ENCODE assay signal across 17 cellular contexts in the genomic region with DNA sequence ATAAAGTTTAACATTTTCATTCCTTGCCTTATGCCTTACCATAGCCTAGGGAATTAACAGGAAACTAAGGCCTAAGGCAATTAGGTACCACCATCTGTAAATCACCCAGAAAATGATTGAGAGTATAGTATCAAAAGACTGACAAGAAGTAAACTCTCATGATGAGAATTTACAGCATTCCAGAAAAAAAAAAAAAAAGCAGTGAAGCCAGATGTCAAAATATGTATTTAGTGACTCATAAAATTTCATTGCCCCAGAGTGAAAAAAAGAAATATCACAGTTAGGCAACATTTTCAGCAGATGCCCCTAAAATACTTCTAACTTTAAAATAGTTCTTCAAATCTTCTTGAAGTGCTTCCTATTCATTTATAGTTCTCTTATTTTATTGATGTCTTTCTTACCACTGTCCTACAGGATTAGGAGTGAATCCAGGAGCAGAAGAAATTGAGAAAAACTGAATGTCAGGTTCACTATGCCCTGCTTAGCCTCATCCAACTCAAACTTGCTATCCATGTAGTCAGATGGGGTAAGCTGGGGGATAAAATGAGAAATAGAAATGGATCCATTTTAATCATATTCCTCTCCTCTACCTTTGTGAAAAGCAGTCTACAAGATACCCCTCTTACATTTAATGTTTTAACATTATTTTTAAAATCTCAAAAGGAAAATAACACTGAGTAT. TPM values are rescaled to one million over a fixed set of nuclear protein-coding genes. Genes with fewer than 3 reads are reported as not detected.
A peak's percentile ranks its signal among the peaks of the same experiment; 100 is the strongest.
DNase-seq lines count a peak whose midpoint lies in the region; ATAC-seq, FAIRE-seq and TF ChIP-seq lines count a peak whose summit lies in the region.
"Had no signal": no experiment of that assay in that cellular context is flagged by ENCODE, and none has a peak within 500 bp of the region (broad histone marks: within the 10 kb centered on the region; RNA-seq: fewer than 3 reads in every experiment).

No MANE protein-coding gene starts in this region.

- DNase-seq in H54 (ENCODE audit: insufficient read length, low spot score) (no peak), NOMO-1 treated with DMSO at 0.1 percent for 48 hours (lab: John Stamatoyannopoulos, UW; ENCODE audit: unreplicated experiment) (peak; percentile 12), choroid plexus epithelial cell (ENCODE audit: low read depth) (peak; percentile 69), sciatic nerve (ENCODE audit: low spot score) (no peak), ecto neural progenitor cell (ENCODE audit: low spot score) (no peak), NCI-H1417 treated with DMSO at 0.1 percent for 48 hours (lab: John Stamatoyannopoulos, UW) (no peak)
- no peak for DNase-seq in activated T-helper 1 cell treated with anti-CD3 and anti-CD28 coated beads, Interleukin-12 subunit alpha, Interleukin-12 subunit beta, Interleukin-2, Interleukin-4 antibody, amounts not matched to agents 30 ng/mL and 10 ng/mL and 1 ng/mL, durations not matched to agents 14 hours and 24 hours and 36 hours (ENCODE audit: low spot score)
- DNase-seq in activated T-helper 2 cell treated with anti-CD3 and anti-CD28 coated beads, Interferon-gamma antibody, Interleukin-2, Interleukin-4, amounts not matched to agents 10 μg/mL and 5 μg/mL and 100 μg/mL, durations not matched to agents 14 hours and 24 hours and 36 hours (ENCODE audit: low spot score), result no peak
- DNase-seq: activated CD8-positive, alpha-beta T cell treated with anti-CD3 and anti-CD28 coated beads for 36 hours; activated naive CD4-positive, alpha-beta T cell; CD8-positive, alpha-beta T cell; erythroblast; occipital lobe; Peyer's patch; transverse colon had no signal

- no peak overlapping the region for H3K27ac Mint-ChIP-seq in activated T-helper 1 cell treated with anti-CD3 and anti-CD28 coated beads, Interleukin-12 subunit alpha, Interleukin-12 subunit beta, Interleukin-2, Interleukin-4 antibody, amounts not matched to agents 30 ng/mL and 10 ng/mL and 1 ng/mL, durations not matched to agents 14 hours and 24 hours and 36 hours
- no peak overlapping the region for H3K27ac Mint-ChIP-seq in activated T-helper 2 cell treated with anti-CD3 and anti-CD28 coated beads, Interferon-gamma antibody, Interleukin-2, Interleukin-4, amounts not matched to agents 10 μg/mL and 5 μg/mL and 100 μg/mL, durations not matched to agents 14 hours and 24 hours and 36 hours
- H3K27ac Mint-ChIP-seq: activated CD8-positive, alpha-beta T cell treated with anti-CD3 and anti-CD28 coated beads for 36 hours; CD8-positive, alpha-beta T cell; memory B cell had no signal

- peaks cover 41% of the 10 kb centered on the region for H3K4me1 Mint-ChIP-seq in activated T-helper 1 cell treated with anti-CD3 and anti-CD28 coated beads, Interleukin-12 subunit alpha, Interleukin-12 subunit beta, Interleukin-2, Interleukin-4 antibody, amounts not matched to agents 30 ng/mL and 10 ng/mL and 1 ng/mL, durations not matched to agents 14 hours and 24 hours and 36 hours (ENCODE audit: low read depth)
- H3K4me1 Mint-ChIP-seq in activated T-helper 2 cell treated with anti-CD3 and anti-CD28 coated beads, Interferon-gamma antibody, Interleukin-2, Interleukin-4, amounts not matched to agents 10 μg/mL and 5 μg/mL and 100 μg/mL, durations not matched to agents 14 hours and 24 hours and 36 hours (ENCODE audit: low read depth), result peaks cover 31% of the 10 kb centered on the region

- ATAC-seq in sciatic nerve, result peak; percentile 45
- ATAC-seq: activated CD8-positive, alpha-beta T cell treated with anti-CD3 and anti-CD28 coated beads for 36 hours; CD8-positive, alpha-beta T cell; K562 had no signal

- peak; percentile 6 for FAIRE-seq in H54 (lab: Jason Lieb, UNC)
- FAIRE-seq: K562 had no signal

- no peak overlapping the region for H3K4me3 Mint-ChIP-seq in activated T-helper 1 cell treated with anti-CD3 and anti-CD28 coated beads, Interleukin-12 subunit alpha, Interleukin-12 subunit beta, Interleukin-2, Interleukin-4 antibody, amounts not matched to agents 30 ng/mL and 10 ng/mL and 1 ng/mL, durations not matched to agents 14 hours and 24 hours and 36 hours
- no peak overlapping the region for H3K4me3 Mint-ChIP-seq in activated T-helper 2 cell treated with anti-CD3 and anti-CD28 coated beads, Interferon-gamma antibody, Interleukin-2, Interleukin-4, amounts not matched to agents 10 μg/mL and 5 μg/mL and 100 μg/mL, durations not matched to agents 14 hours and 24 hours and 36 hours (ENCODE audit: low read depth)
- H3K4me3 Mint-ChIP-seq: activated CD8-positive, alpha-beta T cell treated with anti-CD3 and anti-CD28 coated beads for 36 hours; CD8-positive, alpha-beta T cell; memory B cell had no signal

- H3K36me3 Mint-ChIP-seq in activated T-helper 1 cell treated with anti-CD3 and anti-CD28 coated beads, Interleukin-12 subunit alpha, Interleukin-12 subunit beta, Interleukin-2, Interleukin-4 antibody, amounts not matched to agents 30 ng/mL and 10 ng/mL and 1 ng/mL, durations not matched to agents 14 hours and 24 hours and 36 hours (ENCODE audit: low read depth), result peaks cover 10% of the 10 kb centered on the region
- H3K36me3 Mint-ChIP-seq in activated T-helper 2 cell treated with anti-CD3 and anti-CD28 coated beads, Interferon-gamma antibody, Interleukin-2, Interleukin-4, amounts not matched to agents 10 μg/mL and 5 μg/mL and 100 μg/mL, durations not matched to agents 14 hours and 24 hours and 36 hours (ENCODE audit: low read depth), result peaks cover 6% of the 10 kb centered on the region
- H3K36me3 Mint-ChIP-seq: CD8-positive, alpha-beta T cell had no signal

- TF ChIP-seq CTCF in choroid plexus epithelial cell (conservative IDR thresholded peaks at IDR 0.05; ENCODE audit: low read depth, low read length), result no peak

- H3K4me3 ChIP-seq in choroid plexus epithelial cell (ENCODE audit: low read depth, low read length), result no peak overlapping the region
- H3K4me3 ChIP-seq: K562, Peyer's patch, transverse colon had no signal

- intact Hi-C loops in sciatic nerve (cut with DNase I), result no loop called here
- intact Hi-C loops in activated T-helper 1 cell treated with anti-CD3 and anti-CD28 coated beads, Interleukin-12 subunit alpha, Interleukin-12 subunit beta, Interleukin-2, Interleukin-4 antibody, amounts not matched to agents 30 ng/mL and 10 ng/mL and 1 ng/mL, durations not matched to agents 14 hours and 24 hours and 36 hours (cut with micrococcal nuclease), result no loop called here
- intact Hi-C loops in activated T-helper 2 cell treated with anti-CD3 and anti-CD28 coated beads, Interferon-gamma antibody, Interleukin-2, Interleukin-4, amounts not matched to agents 10 μg/mL and 5 μg/mL and 100 μg/mL, durations not matched to agents 14 hours and 24 hours and 36 hours (cut with micrococcal nuclease), result no loop called here

- H3K27me3 Mint-ChIP-seq in activated T-helper 1 cell treated with anti-CD3 and anti-CD28 coated beads, Interleukin-12 subunit alpha, Interleukin-12 subunit beta, Interleukin-2, Interleukin-4 antibody, amounts not matched to agents 30 ng/mL and 10 ng/mL and 1 ng/mL, durations not matched to agents 14 hours and 24 hours and 36 hours (ENCODE audit: insufficient read depth), result no peaks in the 10 kb centered on the region
- no peaks in the 10 kb centered on the region for H3K27me3 Mint-ChIP-seq in activated T-helper 2 cell treated with anti-CD3 and anti-CD28 coated beads, Interferon-gamma antibody, Interleukin-2, Interleukin-4, amounts not matched to agents 10 μg/mL and 5 μg/mL and 100 μg/mL, durations not matched to agents 14 hours and 24 hours and 36 hours (ENCODE audit: low read depth)
- H3K27me3 Mint-ChIP-seq: activated CD8-positive, alpha-beta T cell treated with anti-CD3 and anti-CD28 coated beads for 36 hours; memory B cell had no signal

- H3K9me3 Mint-ChIP-seq in activated T-helper 1 cell treated with anti-CD3 and anti-CD28 coated beads, Interleukin-12 subunit alpha, Interleukin-12 subunit beta, Interleukin-2, Interleukin-4 antibody, amounts not matched to agents 30 ng/mL and 10 ng/mL and 1 ng/mL, durations not matched to agents 14 hours and 24 hours and 36 hours, result peaks cover 16% of the 10 kb centered on the region
- H3K9me3 Mint-ChIP-seq in activated T-helper 2 cell treated with anti-CD3 and anti-CD28 coated beads, Interferon-gamma antibody, Interleukin-2, Interleukin-4, amounts not matched to agents 10 μg/mL and 5 μg/mL and 100 μg/mL, durations not matched to agents 14 hours and 24 hours and 36 hours, result peaks cover 10% of the 10 kb centered on the region
- H3K9me3 Mint-ChIP-seq: CD8-positive, alpha-beta T cell had no signal

- TF ChIP-seq POLR2A in H54 (IDR thresholded peaks at IDR 0.05; ENCODE audit: low read depth, low read length), result no peak

RNA-seq across cellular contexts. Expression of gene TANK, which starts 57.3 kb away (rescaled TPM):
- 71.3 TPM for total RNA-seq in sciatic nerve
- 136 and 141 TPM in 2 replicates for total RNA-seq in activated T-helper 1 cell treated with anti-CD3 and anti-CD28 coated beads, Interleukin-12 subunit alpha, Interleukin-12 subunit beta, Interleukin-2, Interleukin-4 antibody, amounts not matched to agents 30 ng/mL and 10 ng/mL and 1 ng/mL, durations not matched to agents 14 hours and 24 hours and 36 hours
- total RNA-seq in activated T-helper 2 cell treated with anti-CD3 and anti-CD28 coated beads, Interferon-gamma antibody, Interleukin-2, Interleukin-4, amounts not matched to agents 10 μg/mL and 5 μg/mL and 100 μg/mL, durations not matched to agents 14 hours and 24 hours and 36 hours, result 66.2 and 70.7 TPM in 2 replicates

Comparison
In these comparisons a context has a peak if more than half of its experiments do, and no peak if none do; other contexts are left out.
1. DNase-seq: peak in NOMO-1 treated with DMSO at 0.1 percent for 48 hours (single experiment) and choroid plexus epithelial cell (single experiment); none in H54 (single experiment), sciatic nerve (single experiment), activated T-helper 1 cell treated with anti-CD3 and anti-CD28 coated beads, Interleukin-12 subunit alpha, Interleukin-12 subunit beta, Interleukin-2, Interleukin-4 antibody, amounts not matched to agents 30 ng/mL and 10 ng/mL and 1 ng/mL, durations not matched to agents 14 hours and 24 hours and 36 hours (single experiment), activated T-helper 2 cell treated with anti-CD3 and anti-CD28 coated beads, Interferon-gamma antibody, Interleukin-2, Interleukin-4, amounts not matched to agents 10 μg/mL and 5 μg/mL and 100 μg/mL, durations not matched to agents 14 hours and 24 hours and 36 hours (single experiment), ecto neural progenitor cell (single experiment) and NCI-H1417 treated with DMSO at 0.1 percent for 48 hours (single experiment).